ENCODE assay signal across 27 cellular contexts in the genomic region with DNA sequence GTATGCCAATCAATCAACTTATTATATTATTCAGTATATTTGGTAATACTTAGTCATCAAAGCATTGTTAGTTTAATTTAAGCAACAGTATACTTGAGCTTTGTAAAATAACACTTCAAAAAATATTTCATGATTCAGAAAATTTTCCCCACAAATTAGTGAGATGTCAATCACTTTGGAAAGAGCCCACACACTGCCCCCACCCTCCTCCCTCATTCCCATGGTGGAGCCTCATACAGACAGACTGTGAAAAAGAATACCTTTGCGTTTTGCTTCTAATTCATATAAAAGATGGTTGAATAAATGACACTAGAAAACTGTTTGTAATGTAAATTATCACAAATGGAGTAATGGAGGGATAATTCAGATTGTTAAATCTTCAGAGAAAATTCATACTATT. TPM values are rescaled to one million over a fixed set of nuclear protein-coding genes. Genes with fewer than 3 reads are reported as not detected.
"Had no signal": no experiment of that assay in that cellular context is flagged by ENCODE, and none has a peak within 500 bp of the region (broad histone marks: within the 10 kb centered on the region; RNA-seq: fewer than 3 reads in every experiment).

No MANE protein-coding gene starts in this region.

- DNase-seq: activated CD4-positive, alpha-beta memory T cell treated with anti-CD3 and anti-CD28 coated beads for 36 hours; activated CD4-positive, alpha-beta T cell treated with anti-CD3 and anti-CD28 coated beads for 36 hours; activated CD4-positive, alpha-beta T cell treated with anti-CD3 and anti-CD28 coated beads, Interleukin-2, amount 10 ng/mL, durations not matched to agents 24 days and 14 days; activated CD4-positive, CD25-positive, alpha-beta regulatory T cell; activated CD4-positive, CD25-positive, alpha-beta regulatory T cell treated with anti-CD3 and anti-CD28 coated beads, Interleukin-2, amount 50 U/mL, for 72 hours; activated CD8-positive, alpha-beta memory T cell treated with anti-CD3 and anti-CD28 coated beads, Interleukin-2, amount 10 ng/mL, durations not matched to agents 7 days and 5 days; activated CD8-positive, alpha-beta memory T cell treated with anti-CD3 and anti-CD28 coated beads, Interleukin-2, amount 50 U/mL, for 4 hours; activated CD8-positive, alpha-beta T cell treated with anti-CD3 and anti-CD28 coated beads, Interleukin-2, amount 10 ng/mL, durations not matched to agents 7 days and 5 days; activated effector memory CD4-positive, alpha-beta T cell treated with Interleukin-2 at 50 U/mL for 16 hours; activated gamma-delta T cell treated with Interleukin-2 at 50 U/mL for 16 hours; activated naive CD4-positive, alpha-beta T cell treated with anti-CD3 and anti-CD28 coated beads, Interleukin-2, amount 50 U/mL, for 16 hours; activated naive CD4-positive, alpha-beta T cell treated with Interleukin-2 at 50 U/mL for 16 hours; activated T-cell treated with anti-CD3 and anti-CD28 coated beads, Interleukin-2, amount 50 U/mL, for 1 hour; activated T-cell treated with anti-CD3 and anti-CD28 coated beads, Interleukin-2, amount 50 U/mL, for 72 hours; amniotic stem cell; brain microvascular endothelial cell; colonic mucosa; effector memory CD8-positive, alpha-beta T cell; esophagus squamous epithelium; foreskin melanocyte; hippocampal formation; T-helper 1 cell; T-helper 17 cell had no signal

- H3K36me3 ChIP-seq: colonic mucosa had no signal

- H3K27ac ChIP-seq: brain microvascular endothelial cell, colonic mucosa, esophagus squamous epithelium, gastroesophageal sphincter had no signal

- H3K9me3 Mint-ChIP-seq: activated CD4-positive, alpha-beta memory T cell treated with anti-CD3 and anti-CD28 coated beads for 36 hours; activated CD4-positive, alpha-beta T cell treated with anti-CD3 and anti-CD28 coated beads, Interleukin-2, amount 10 ng/mL, durations not matched to agents 24 days and 14 days; activated T-cell treated with anti-CD3 and anti-CD28 coated beads, Interleukin-2, amount 50 U/mL, for 72 hours; effector memory CD8-positive, alpha-beta T cell; T-helper 2 cell treated with Interferon-gamma antibody and Interleukin-4, amounts not matched to agents 5 μg/mL and 100 μg/mL, for 36 hours had no signal

- H3K27ac Mint-ChIP-seq: activated CD4-positive, alpha-beta memory T cell treated with anti-CD3 and anti-CD28 coated beads for 36 hours; activated CD4-positive, alpha-beta T cell treated with anti-CD3 and anti-CD28 coated beads for 36 hours; activated CD4-positive, alpha-beta T cell treated with anti-CD3 and anti-CD28 coated beads, Interleukin-2, amount 10 ng/mL, durations not matched to agents 24 days and 14 days; activated CD8-positive, alpha-beta memory T cell treated with anti-CD3 and anti-CD28 coated beads, Interleukin-2, amount 10 ng/mL, durations not matched to agents 7 days and 5 days; activated T-cell treated with anti-CD3 and anti-CD28 coated beads, Interleukin-2, amount 50 U/mL, for 72 hours had no signal

- H3K4me3 ChIP-seq: colonic mucosa, esophagus squamous epithelium, gastroesophageal sphincter had no signal

- ATAC-seq: activated CD4-positive, alpha-beta T cell treated with anti-CD3 and anti-CD28 coated beads for 36 hours; activated CD8-positive, alpha-beta memory T cell treated with anti-CD3 and anti-CD28 coated beads, Interleukin-2, amount 10 ng/mL, durations not matched to agents 7 days and 5 days; activated CD8-positive, alpha-beta T cell treated with anti-CD3 and anti-CD28 coated beads, Interleukin-2, amount 10 ng/mL, durations not matched to agents 7 days and 5 days; activated T-cell treated with anti-CD3 and anti-CD28 coated beads, Interleukin-2, amount 50 U/mL, for 72 hours; effector memory CD8-positive, alpha-beta T cell; gastroesophageal sphincter; T-helper 17 cell had no signal

- H3K4me3 Mint-ChIP-seq: activated CD4-positive, alpha-beta memory T cell treated with anti-CD3 and anti-CD28 coated beads for 36 hours; activated CD4-positive, alpha-beta T cell treated with anti-CD3 and anti-CD28 coated beads for 36 hours; activated CD4-positive, alpha-beta T cell treated with anti-CD3 and anti-CD28 coated beads, Interleukin-2, amount 10 ng/mL, durations not matched to agents 24 days and 14 days; activated CD8-positive, alpha-beta memory T cell treated with anti-CD3 and anti-CD28 coated beads, Interleukin-2, amount 10 ng/mL, durations not matched to agents 7 days and 5 days; activated CD8-positive, alpha-beta T cell treated with anti-CD3 and anti-CD28 coated beads, Interleukin-2, amount 10 ng/mL, durations not matched to agents 7 days and 5 days; activated naive CD8-positive, alpha-beta T cell; activated T-cell treated with anti-CD3 and anti-CD28 coated beads, Interleukin-2, amount 50 U/mL, for 72 hours; effector memory CD8-positive, alpha-beta T cell; T-helper 17 cell; T-helper 2 cell treated with Interferon-gamma antibody and Interleukin-4, amounts not matched to agents 5 μg/mL and 100 μg/mL, for 36 hours had no signal

- H3K4me1 ChIP-seq: colonic mucosa had no signal

- H3K4me1 Mint-ChIP-seq: activated CD4-positive, alpha-beta T cell treated with anti-CD3 and anti-CD28 coated beads for 36 hours had no signal

- H3K27me3 Mint-ChIP-seq: activated CD4-positive, alpha-beta memory T cell treated with anti-CD3 and anti-CD28 coated beads for 36 hours; activated CD4-positive, alpha-beta T cell treated with anti-CD3 and anti-CD28 coated beads for 36 hours; activated CD4-positive, alpha-beta T cell treated with anti-CD3 and anti-CD28 coated beads, Interleukin-2, amount 10 ng/mL, durations not matched to agents 24 days and 14 days; activated CD8-positive, alpha-beta memory T cell treated with anti-CD3 and anti-CD28 coated beads, Interleukin-2, amount 10 ng/mL, durations not matched to agents 7 days and 5 days; activated naive CD8-positive, alpha-beta T cell; effector memory CD8-positive, alpha-beta T cell; T-helper 17 cell had no signal

- H3K27me3 ChIP-seq: brain microvascular endothelial cell, colonic mucosa, esophagus squamous epithelium, gastroesophageal sphincter had no signal

RNA-seq across cellular contexts. Expression of gene MYO5C, which starts 43.3 kb away (rescaled TPM):
- total RNA-seq: fibroblast of villous mesenchyme had no signal
